In genomic region chr2:212451786-212452200, GRCh38 we compare ENCODE assay signal across 1 cellular context.
A peak's percentile ranks its signal among the peaks of the same experiment; 100 is the strongest.
TF ChIP-seq lines count a peak whose summit lies in the region.

No MANE protein-coding gene starts in this region.

TF ChIP-seq in HepG2, 621 proteins besides CTCF, POLR2A, EP300 and RAD21 (continued from another document and continues in another):
- TF ChIP-seq ZNF30 (CRISPR knock-in tag; IDR thresholded peaks at IDR 0.05) (no peak), SNAPC5 (CRISPR knock-in tag; IDR thresholded peaks at IDR 0.05; ENCODE audit: borderline replicate concordance) (no peak), ZNF232 (CRISPR knock-in tag; IDR thresholded peaks at IDR 0.05; ENCODE audit: borderline replicate concordance) (no peak), SOX13 (IDR thresholded peaks at IDR 0.05) (peak; percentile 95), SOX13 (CRISPR knock-in tag; conservative IDR thresholded peaks at IDR 0.05 in 1 of 2, IDR thresholded peaks at IDR 0.05 in 1 of 2) (peak in 1 of 2 experiments; percentile 100; a peak in 2 of 4 replicates), ZNF160 (CRISPR knock-in tag; IDR thresholded peaks at IDR 0.05) (no peak), U2AF2 (IDR thresholded peaks at IDR 0.05; ENCODE audit: low read depth, low read length) (no peak), ZNF121 (CRISPR knock-in tag; IDR thresholded peaks at IDR 0.05) (no peak), GLI4 (CRISPR knock-in tag; IDR thresholded peaks at IDR 0.05; ENCODE audit: borderline replicate concordance) (no peak), NFYB (CRISPR knock-in tag; IDR thresholded peaks at IDR 0.05) (no peak), TAF1 (CRISPR knock-in tag; IDR thresholded peaks at IDR 0.05) (no peak), MAX (IDR thresholded peaks at IDR 0.05) (no peak), PCBP2 (optimal IDR thresholded peaks at IDR 0.05; ENCODE audit: low read depth, low read length, poor library complexity, severe bottlenecking) (no peak), PAWR (CRISPR knock-in tag; IDR thresholded peaks at IDR 0.05; ENCODE audit: borderline replicate concordance) (no peak), FOXO1 (CRISPR knock-in tag; IDR thresholded peaks at IDR 0.05) (no peak; the same call in 1 of the 2 replicates), ARNT2 (CRISPR knock-in tag; IDR thresholded peaks at IDR 0.05; ENCODE audit: low read depth) (no peak), NR2F2 (IDR thresholded peaks at IDR 0.05; ENCODE audit: borderline replicate concordance, low read depth) (no peak), ZBTB26 (CRISPR knock-in tag; IDR thresholded peaks at IDR 0.05; ENCODE audit: borderline replicate concordance) (no peak), TAF15 (IDR thresholded peaks at IDR 0.05; ENCODE audit: low read depth, low read length, poor library complexity, severe bottlenecking) (no peak), PLSCR1 (CRISPR knock-in tag; IDR thresholded peaks at IDR 0.05; ENCODE audit: borderline replicate concordance) (no peak), ZMYM4 (CRISPR knock-in tag; IDR thresholded peaks at IDR 0.05) (no peak), GLMP (CRISPR knock-in tag; IDR thresholded peaks at IDR 0.05; ENCODE audit: borderline replicate concordance) (no peak), TRAFD1 (CRISPR knock-in tag; IDR thresholded peaks at IDR 0.05; ENCODE audit: borderline replicate concordance) (no peak), SMYD3 (CRISPR knock-in tag; IDR thresholded peaks at IDR 0.05) (no peak), HNF1A (IDR thresholded peaks at IDR 0.05; ENCODE audit: low read depth) (no peak), HNF1A (CRISPR knock-in tag; IDR thresholded peaks at IDR 0.05; ENCODE audit: borderline replicate concordance) (peak; percentile 50; the same call in 1 of the 2 replicates), ZNF282 (IDR thresholded peaks at IDR 0.05; ENCODE audit: partially characterized antibody) (no peak), KLF13 (CRISPR knock-in tag; IDR thresholded peaks at IDR 0.05) (no peak), HNF4G (IDR thresholded peaks at IDR 0.05; ENCODE audit: borderline replicate concordance, low read depth, low read length) (no peak), HNF4G (CRISPR knock-in tag; IDR thresholded peaks at IDR 0.05; ENCODE audit: borderline replicate concordance, low read depth) (no peak), MTF2 (CRISPR knock-in tag; IDR thresholded peaks at IDR 0.05; ENCODE audit: borderline replicate concordance) (no peak), ATF3 (CRISPR knock-in tag; IDR thresholded peaks at IDR 0.05) (peak; percentile 95), ZNF280B (CRISPR knock-in tag; IDR thresholded peaks at IDR 0.05; ENCODE audit: borderline replicate concordance) (no peak), ZNF275 (CRISPR knock-in tag; IDR thresholded peaks at IDR 0.05; ENCODE audit: borderline replicate concordance) (no peak), ZBTB33 (CRISPR knock-in tag; IDR thresholded peaks at IDR 0.05) (no peak), ZNF33B (CRISPR knock-in tag; IDR thresholded peaks at IDR 0.05) (no peak), LCORL (IDR thresholded peaks at IDR 0.05) (no peak; the same call in 1 of the 2 replicates), LCORL (CRISPR knock-in tag; IDR thresholded peaks at IDR 0.05) (no peak), GMEB2 (CRISPR knock-in tag; IDR thresholded peaks at IDR 0.05; ENCODE audit: low read depth) (no peak), ZNF530 (CRISPR knock-in tag; IDR thresholded peaks at IDR 0.05; ENCODE audit: low read depth) (no peak), ZGPAT (CRISPR knock-in tag; IDR thresholded peaks at IDR 0.05) (0 out of 2 replicates have a peak, but pooled peaks have one; percentile 38), HNF4A (CRISPR knock-in tag; IDR thresholded peaks at IDR 0.05) (peak; percentile 23; the same call in 1 of the 2 replicates), MEIS1 (CRISPR knock-in tag; IDR thresholded peaks at IDR 0.05; ENCODE audit: borderline replicate concordance) (no peak), ZNF10 (CRISPR knock-in tag; IDR thresholded peaks at IDR 0.05; ENCODE audit: borderline replicate concordance, low read depth) (no peak), ZNF788 (CRISPR knock-in tag; IDR thresholded peaks at IDR 0.05; ENCODE audit: borderline replicate concordance) (no peak), HIVEP1 (CRISPR knock-in tag; IDR thresholded peaks at IDR 0.05) (no peak), GTF2F1 (IDR thresholded peaks at IDR 0.05; ENCODE audit: low read length) (no peak)
